ENCODE assay signal across 15 cellular contexts in genomic region chr9:127049581-127049980, GRCh38.
DNase-seq lines count a peak whose midpoint lies in the region; TF ChIP-seq lines count a peak whose summit lies in the region.
"Had no signal": no experiment of that assay in that cellular context is flagged by ENCODE, and none has a peak within 500 bp of the region (broad histone marks: within the 10 kb centered on the region; RNA-seq: fewer than 3 reads in every experiment).

No MANE protein-coding gene starts in this region.

- DNase-seq in activated CD4-positive, alpha-beta memory T cell treated with anti-CD3 and anti-CD28 coated beads, Interleukin-2, amount 10 ng/mL, durations not matched to agents 7 days and 5 days = no peak
- no peak for DNase-seq in activated CD4-positive, alpha-beta memory T cell treated with anti-CD3 and anti-CD28 coated beads for 36 hours
- DNase-seq in fibroblast of pulmonary artery (ENCODE audit: low read depth) (peak; percentile 58), ACHN (no peak), CD1c-positive myeloid dendritic cell (ENCODE audit: extremely low spot score) (no peak), cerebellar cortex (ENCODE audit: low spot score) (no peak)
- DNase-seq: activated B cell treated with CpG ODN at 0.5 μM for 24 hours; activated CD8-positive, alpha-beta memory T cell treated with anti-CD3 and anti-CD28 coated beads, Interleukin-2, amount 50 U/mL, for 4 hours; nephron progenitor cell had no signal

- H3K27ac Mint-ChIP-seq in activated CD4-positive, alpha-beta memory T cell treated with anti-CD3 and anti-CD28 coated beads, Interleukin-2, amount 10 ng/mL, durations not matched to agents 7 days and 5 days = peak overlapping the region; percentile 63
- no peak overlapping the region for H3K27ac Mint-ChIP-seq in activated CD4-positive, alpha-beta memory T cell treated with anti-CD3 and anti-CD28 coated beads for 36 hours
- H3K27ac Mint-ChIP-seq in T-helper 1 cell treated with Interleukin-12 subunit alpha and Interleukin-12 subunit beta and Interleukin-4 antibody, amounts not matched to agents 30 μg/mL and 1 μg/mL, for 36 hours = peak overlapping the region; percentile 26
- H3K27ac Mint-ChIP-seq: activated B cell treated with CpG ODN at 0.5 μM for 24 hours; activated naive CD4-positive, alpha-beta T cell treated with anti-CD3 and anti-CD28 coated beads, Interleukin-2, amount 50 U/mL, for 24 hours; nephron progenitor cell had no signal

- in situ Hi-C loops in ACHN (cut with HindIII; ENCODE audit: low pct_ligation_motif_present, low pct_unique_long_range_greater_than_20kb, low sequenced_read_pairs) = no loop called here

- POLR2A ChIA-PET in activated CD4-positive, alpha-beta memory T cell treated with anti-CD3 and anti-CD28 coated beads, Interleukin-2, amount 10 ng/mL, durations not matched to agents 7 days and 5 days (lab: Charles Lee) = interaction anchor here (1.0 to 1.6 kb wide), 4 partner anchors 8 to 63 kb away, joined by 4 to 12 read pairs (median 6); no protein-coding TSS in a partner anchor
- POLR2A ChIA-PET in activated CD4-positive, alpha-beta memory T cell treated with anti-CD3 and anti-CD28 coated beads for 36 hours (lab: Charles Lee) = no interaction called here

- no peaks in the 10 kb centered on the region for H3K36me3 ChIP-seq in stomach smooth muscle (ENCODE audit: control insufficient read depth in 2 of 2, insufficient read depth in 2 of 2, low read length in 2 of 2)
- H3K36me3 ChIP-seq: cardiac muscle cell, heart left ventricle had no signal

- intact Hi-C loops in activated CD4-positive, alpha-beta memory T cell treated with anti-CD3 and anti-CD28 coated beads for 36 hours (cut with micrococcal nuclease) = loop anchor here (1.0 kb wide), 3 partner anchors 44 to 105 kb away; no protein-coding TSS in a partner anchor

- peaks cover 36% of the 10 kb centered on the region for H3K4me1 ChIP-seq in stomach smooth muscle (ENCODE audit: control insufficient read depth, insufficient read depth, low read length)

- peaks cover 1% of the 10 kb centered on the region for H3K9me3 Mint-ChIP-seq in activated CD4-positive, alpha-beta memory T cell treated with anti-CD3 and anti-CD28 coated beads, Interleukin-2, amount 10 ng/mL, durations not matched to agents 7 days and 5 days
- no peaks in the 10 kb centered on the region for H3K9me3 Mint-ChIP-seq in activated CD4-positive, alpha-beta memory T cell treated with anti-CD3 and anti-CD28 coated beads for 36 hours
- no peaks in the 10 kb centered on the region for H3K9me3 Mint-ChIP-seq in T-helper 1 cell treated with Interleukin-12 subunit alpha and Interleukin-12 subunit beta and Interleukin-4 antibody, amounts not matched to agents 30 μg/mL and 1 μg/mL, for 36 hours
- H3K9me3 Mint-ChIP-seq: activated B cell treated with CpG ODN at 0.5 μM for 24 hours; activated naive CD4-positive, alpha-beta T cell treated with anti-CD3 and anti-CD28 coated beads, Interleukin-2, amount 50 U/mL, for 24 hours; nephron progenitor cell had no signal

- H3K9me3 ChIP-seq in stomach smooth muscle (ENCODE audit: control insufficient read depth in 2 of 2, low read length in 2 of 2) = no peaks in the 10 kb centered on the region
- H3K9me3 ChIP-seq: A549, heart left ventricle had no signal

- TF ChIP-seq CTCF in fibroblast of pulmonary artery (IDR thresholded peaks at IDR 0.05; ENCODE audit: low read length, missing control alignments) = no peak

- H3K9ac ChIP-seq in stomach smooth muscle (ENCODE audit: low read length in 2 of 2) = no peak overlapping the region

- no peak overlapping the region for H3K4me3 Mint-ChIP-seq in activated CD4-positive, alpha-beta memory T cell treated with anti-CD3 and anti-CD28 coated beads, Interleukin-2, amount 10 ng/mL, durations not matched to agents 7 days and 5 days
- H3K4me3 Mint-ChIP-seq in activated CD4-positive, alpha-beta memory T cell treated with anti-CD3 and anti-CD28 coated beads for 36 hours = no peak overlapping the region
- no peak overlapping the region for H3K4me3 Mint-ChIP-seq in T-helper 1 cell treated with Interleukin-12 subunit alpha and Interleukin-12 subunit beta and Interleukin-4 antibody, amounts not matched to agents 30 μg/mL and 1 μg/mL, for 36 hours
- H3K4me3 Mint-ChIP-seq: activated B cell treated with CpG ODN at 0.5 μM for 24 hours, nephron progenitor cell had no signal

- H3K4me1 Mint-ChIP-seq in activated CD4-positive, alpha-beta memory T cell treated with anti-CD3 and anti-CD28 coated beads, Interleukin-2, amount 10 ng/mL, durations not matched to agents 7 days and 5 days = peaks cover 42% of the 10 kb centered on the region
- H3K4me1 Mint-ChIP-seq in activated CD4-positive, alpha-beta memory T cell treated with anti-CD3 and anti-CD28 coated beads for 36 hours (ENCODE audit: low read depth) = peaks cover 27% of the 10 kb centered on the region
- peaks cover 47% of the 10 kb centered on the region for H3K4me1 Mint-ChIP-seq in T-helper 1 cell treated with Interleukin-12 subunit alpha and Interleukin-12 subunit beta and Interleukin-4 antibody, amounts not matched to agents 30 μg/mL and 1 μg/mL, for 36 hours (ENCODE audit: low read depth)
- H3K4me1 Mint-ChIP-seq: nephron progenitor cell had no signal

- H3K27me3 Mint-ChIP-seq in activated CD4-positive, alpha-beta memory T cell treated with anti-CD3 and anti-CD28 coated beads, Interleukin-2, amount 10 ng/mL, durations not matched to agents 7 days and 5 days = peaks cover 4% of the 10 kb centered on the region
- no peaks in the 10 kb centered on the region for H3K27me3 Mint-ChIP-seq in activated CD4-positive, alpha-beta memory T cell treated with anti-CD3 and anti-CD28 coated beads for 36 hours
- peaks cover 4% of the 10 kb centered on the region for H3K27me3 Mint-ChIP-seq in T-helper 1 cell treated with Interleukin-12 subunit alpha and Interleukin-12 subunit beta and Interleukin-4 antibody, amounts not matched to agents 30 μg/mL and 1 μg/mL, for 36 hours (ENCODE audit: low read depth)
- H3K27me3 Mint-ChIP-seq: activated B cell treated with CpG ODN at 0.5 μM for 24 hours; activated naive CD4-positive, alpha-beta T cell treated with anti-CD3 and anti-CD28 coated beads, Interleukin-2, amount 50 U/mL, for 24 hours had no signal

- H3K36me3 Mint-ChIP-seq in activated CD4-positive, alpha-beta memory T cell treated with anti-CD3 and anti-CD28 coated beads, Interleukin-2, amount 10 ng/mL, durations not matched to agents 7 days and 5 days (ENCODE audit: low read depth) = no peaks in the 10 kb centered on the region
- no peaks in the 10 kb centered on the region for H3K36me3 Mint-ChIP-seq in activated CD4-positive, alpha-beta memory T cell treated with anti-CD3 and anti-CD28 coated beads for 36 hours
- H3K36me3 Mint-ChIP-seq in T-helper 1 cell treated with Interleukin-12 subunit alpha and Interleukin-12 subunit beta and Interleukin-4 antibody, amounts not matched to agents 30 μg/mL and 1 μg/mL, for 36 hours (ENCODE audit: low read depth) = peaks cover 5% of the 10 kb centered on the region
- H3K36me3 Mint-ChIP-seq: activated naive CD4-positive, alpha-beta T cell treated with anti-CD3 and anti-CD28 coated beads, Interleukin-2, amount 50 U/mL, for 24 hours had no signal

- H3K4me3 ChIP-seq in fibroblast of pulmonary artery (replicated peaks; ENCODE audit: low read depth, low read length) (no peak overlapping the region), stomach smooth muscle (ENCODE audit: low read length in 2 of 2) (no peak overlapping the region)
- H3K4me3 ChIP-seq: A549, cardiac muscle cell had no signal

- CTCF ChIA-PET in activated CD4-positive, alpha-beta memory T cell treated with anti-CD3 and anti-CD28 coated beads, Interleukin-2, amount 10 ng/mL, durations not matched to agents 7 days and 5 days (lab: Charles Lee) = interaction anchor here (0.8 to 2.6 kb wide), 10 partner anchors 8 to 117 kb away, joined by 3 to 25 read pairs (median 4); no protein-coding TSS in a partner anchor
- CTCF ChIA-PET in activated CD4-positive, alpha-beta memory T cell treated with anti-CD3 and anti-CD28 coated beads for 36 hours (lab: Charles Lee) = interaction anchor here (0.5 to 1.6 kb wide), 6 partner anchors 12 to 120 kb away, joined by 3 to 5 read pairs (median 3); no protein-coding TSS in a partner anchor

- H3K27me3 ChIP-seq in stomach smooth muscle (ENCODE audit: control insufficient read depth in 1 of 2, insufficient read depth in 2 of 2, low read length in 2 of 2) = no peaks in the 10 kb centered on the region
- H3K27me3 ChIP-seq: cardiac muscle cell, heart left ventricle had no signal

- H3K27ac ChIP-seq in stomach smooth muscle (ENCODE audit: low read length) = peak overlapping the region; percentile 2
- H3K27ac ChIP-seq: A549, cardiac muscle cell had no signal
